In the genomic region with DNA sequence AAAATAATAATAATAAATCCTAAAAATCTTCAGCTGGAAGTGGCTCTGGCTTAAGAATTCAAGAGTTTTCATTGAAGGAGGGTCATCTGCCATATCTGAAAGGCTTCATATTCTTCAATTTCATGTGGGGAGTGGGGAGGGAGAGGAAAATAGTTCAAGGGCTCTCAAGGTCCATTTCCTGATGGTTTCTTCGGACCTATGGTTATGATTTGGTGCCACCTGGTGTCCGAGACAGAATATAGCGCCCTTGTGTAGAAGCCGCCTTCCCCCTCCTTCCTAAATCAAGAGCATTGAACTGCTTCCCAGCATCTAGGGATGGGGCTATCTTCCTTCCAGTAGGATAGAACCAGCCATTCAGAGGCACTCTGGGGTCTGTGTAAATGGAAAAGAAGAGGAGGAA, we compare ENCODE assay signal across 8 cellular contexts. TPM values are rescaled to one million over a fixed set of nuclear protein-coding genes. Genes with fewer than 3 reads are reported as not detected.
DNase-seq lines count a peak whose midpoint lies in the region; ATAC-seq and TF ChIP-seq lines count a peak whose summit lies in the region.

No MANE protein-coding gene starts in this region.

- peaks cover 11% of the 10 kb centered on the region for H3K4me1 ChIP-seq in PC-3 (ENCODE audit: insufficient read depth, low read length)
- peaks cover 4 to 11% of the 10 kb centered on the region in 2 experiments for H3K4me1 ChIP-seq in trophoblast cell (ENCODE audit: control insufficient read depth in 1 of 2, insufficient read depth in 2 of 2, low read length in 2 of 2)

- no peaks in the 10 kb centered on the region for H3K9me2 ChIP-seq in PC-3 (replicated peaks; ENCODE audit: low read length)

- H3K79me2 ChIP-seq in PC-3 (ENCODE audit: low read length), result no peaks in the 10 kb centered on the region
- peaks cover 2% of the 10 kb centered on the region for H3K79me2 ChIP-seq in trophoblast cell (ENCODE audit: control insufficient read depth, insufficient read depth, low read length, poor library complexity)

- no peak overlapping the region for H2AFZ ChIP-seq in PC-3 (ENCODE audit: low read length)
- H2AFZ ChIP-seq in trophoblast cell (ENCODE audit: insufficient read depth, low read length, poor library complexity), result no peak overlapping the region

- no peak overlapping the region for H3K14ac ChIP-seq in trophoblast cell (ENCODE audit: low read length)

- BruUV-seq in PC-3 (replicated peaks; lab: Mats Ljungman, UMichigan), result no TSS peak

- H3K4me3 ChIP-seq in PC-3 (ENCODE audit: low read length) (no peak overlapping the region), trophoblast cell (ENCODE audit: low read depth, low read length) (no peak overlapping the region)

- H3K27ac ChIP-seq in PC-3 (ENCODE audit: low read length) (no peak overlapping the region), trophoblast cell (ENCODE audit: low read depth, low read length) (no peak overlapping the region)

- H3K79me1 ChIP-seq in trophoblast cell (ENCODE audit: low read length), result peaks cover 11% of the 10 kb centered on the region

- H3K23ac ChIP-seq in trophoblast cell (ENCODE audit: low read length), result no peak overlapping the region

- WGBS in trophoblast cell (ENCODE audit: extremely low coverage, insufficient coverage, insufficient read length), result no CpG with 5 or more reads among the region's 4 CpGs

- no peak overlapping the region for H2AK5ac ChIP-seq in trophoblast cell (ENCODE audit: low read length)

- no peak overlapping the region for H3K18ac ChIP-seq in trophoblast cell (ENCODE audit: low read length)

- H4K20me1 ChIP-seq in PC-3 (ENCODE audit: low read length), result no peaks in the 10 kb centered on the region

- POLR2A ChIA-PET in PC-3 (lab: Charles Lee; ENCODE audit: unreplicated experiment), result no interaction called here

- H3K27me3 ChIP-seq in PC-3 (ENCODE audit: low read length), result no peaks in the 10 kb centered on the region
- no peaks in the 10 kb centered on the region for H3K27me3 ChIP-seq in trophoblast cell (ENCODE audit: insufficient read depth, low read length)

- no peak overlapping the region for H3K4ac ChIP-seq in trophoblast cell (ENCODE audit: low read depth, low read length)

- H3K9me3 ChIP-seq in PC-3 (ENCODE audit: low read length), result no peaks in the 10 kb centered on the region
- H3K9me3 ChIP-seq in trophoblast cell (ENCODE audit: insufficient read depth, low read depth, low read length), result no peaks in the 10 kb centered on the region

- in situ Hi-C loops in KBM-7 (cut with MboI; ENCODE audit: low pct_unique_long_range_greater_than_20kb, low sequenced_read_pairs), result no loop called here

- no peaks in the 10 kb centered on the region for H3F3A ChIP-seq in PC-3 (ENCODE audit: low read length, unreplicated experiment)

- H3K9ac ChIP-seq in PC-3 (ENCODE audit: low read length) (no peak overlapping the region), trophoblast cell (ENCODE audit: low read length) (no peak overlapping the region)

- ATAC-seq in PC-3 (peak; percentile 21; the same call in 1 of the 2 replicates), GM18517 (IDR thresholded peaks at IDR 0.05; ENCODE audit: unreplicated experiment) (no peak)

- no peak overlapping the region for H4K8ac ChIP-seq in trophoblast cell (ENCODE audit: low read depth, low read length)

- no peak overlapping the region for H2BK12ac ChIP-seq in trophoblast cell (ENCODE audit: low read length)

- H2BK5ac ChIP-seq in trophoblast cell (ENCODE audit: low read depth, low read length, poor library complexity), result no peak overlapping the region

- H4K12ac ChIP-seq in trophoblast cell (ENCODE audit: low read depth, low read length), result no peak overlapping the region

- no peak overlapping the region for H2BK120ac ChIP-seq in trophoblast cell (ENCODE audit: insufficient read depth, low read length, poor library complexity)

- DNase-seq in ELR (ENCODE audit: low read depth), result peak; percentile 68
- DNase-seq in KBM-7, result peak; percentile 86
- peak; percentile 76 for DNase-seq in PC-3
- DNase-seq in activated naive CD4-positive, alpha-beta T cell treated with Interleukin-2 at 50 U/mL for 16 hours, result peak; percentile 40
- DNase-seq in globus pallidus (ENCODE audit: low spot score), result peak; percentile 74
- DNase-seq in trophoblast cell, result peak; percentile 33 to 75
- no peak for DNase-seq in NCI-H446 treated with DMSO at 0.1 percent for 48 hours (lab: John Stamatoyannopoulos, UW)

- no peak overlapping the region for H4K91ac ChIP-seq in trophoblast cell (ENCODE audit: low read depth, low read length)

- no peaks in the 10 kb centered on the region for H3K36me3 ChIP-seq in PC-3 (ENCODE audit: low read depth, low read length)
- no peaks in the 10 kb centered on the region for H3K36me3 ChIP-seq in trophoblast cell (ENCODE audit: control insufficient read depth in 1 of 2, insufficient read depth in 2 of 2, low read length in 2 of 2)

- H3K4me2 ChIP-seq in PC-3 (ENCODE audit: low read length), result no peak overlapping the region
- H3K4me2 ChIP-seq in trophoblast cell (ENCODE audit: low read length), result no peak overlapping the region

- intact Hi-C loops in PC-3 (cut with micrococcal nuclease), result loop anchor here (1.0 kb wide), 3 partner anchors 81 to 410 kb away; no protein-coding TSS in a partner anchor

- CTCF ChIA-PET in PC-3 (lab: Charles Lee), result interaction anchor here (0.6 kb wide), 1 partner anchor 415 kb away, joined by 3 read pairs; no protein-coding TSS in a partner anchor

- peak; percentile 74 for TF ChIP-seq CTCF in PC-3 (conservative IDR thresholded peaks at IDR 0.05; ENCODE audit: low read depth, low read length)

RNA-seq across cellular contexts. Expression of gene NLGN3, which starts 34.3 kb away (rescaled TPM):
- 0.23 and 0.29 TPM in 2 replicates for total RNA-seq in PC-3 (2014; rRNA removed)
- polyA plus RNA-seq in trophoblast cell (2013), result 0.83 and 0.90 TPM in 2 replicates

RNA-seq across cellular contexts. Expression of gene GJB1, which starts 44.1 kb away (rescaled TPM):
- not detected in 2 replicates for total RNA-seq in PC-3 (2014; rRNA removed)
- polyA plus RNA-seq in trophoblast cell (2013), result not detected in 2 replicates
